In the genomic region with DNA sequence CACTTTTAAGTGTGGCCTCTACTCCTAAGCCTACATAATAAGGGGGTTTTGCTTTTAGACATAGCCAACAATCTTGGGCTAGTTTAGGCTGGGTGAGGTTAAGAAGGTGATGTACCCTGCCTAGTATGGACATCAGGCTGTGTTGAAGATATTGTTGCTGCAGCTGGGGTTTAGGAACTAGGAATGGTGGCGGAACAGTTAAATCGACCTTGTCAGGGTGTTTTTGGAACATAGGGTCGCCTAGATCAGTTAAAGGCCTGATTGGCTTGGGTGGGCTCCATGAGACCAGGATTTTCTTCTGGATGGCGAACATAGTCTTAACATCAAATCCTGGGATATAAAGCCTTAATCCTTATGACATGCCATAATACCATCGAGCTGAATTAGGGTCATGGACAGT, we compare ENCODE assay signal across 25 cellular contexts.
"Had no signal": no experiment of that assay in that cellular context is flagged by ENCODE, and none has a peak within 500 bp of the region (broad histone marks: within the 10 kb centered on the region; RNA-seq: fewer than 3 reads in every experiment).

No MANE protein-coding gene starts in this region.

- H2AFZ ChIP-seq: neural progenitor cell, parathyroid adenoma had no signal

- ATAC-seq: natural killer cell; psoas muscle; right cardiac atrium; right lobe of liver; stimulated activated effector memory CD8-positive, alpha-beta T cell treated with anti-CD3 and anti-CD28 coated beads, Interleukin-12 subunit alpha, Interleukin-12 subunit beta, amount 100 ng/mL, for 72 hours; stimulated activated naive B cell treated with anti-CD40 and anti-IgM and Interleukin-4, amounts not matched to agents 10 μg/mL and 1 μg/mL and 100 μg/mL, for 72 hours had no signal

- H3K4me3 ChIP-seq: neural progenitor cell, ovary, psoas muscle, right lobe of liver, sigmoid colon, stomach, thoracic aorta, thyroid gland, tibial nerve, upper lobe of left lung had no signal

- H3K79me2 ChIP-seq: parathyroid adenoma had no signal

- H3K27ac ChIP-seq: neural progenitor cell, ovary, parathyroid adenoma, psoas muscle, right lobe of liver, sigmoid colon, stomach, thoracic aorta, thyroid gland, tibial nerve, upper lobe of left lung had no signal

- H3K4me1 ChIP-seq: parathyroid adenoma, psoas muscle, right lobe of liver, sigmoid colon, thyroid gland, upper lobe of left lung had no signal

- H3K4me2 ChIP-seq: neural progenitor cell had no signal

- FAIRE-seq: small intestine, urothelium cell line had no signal

- H3K9me3 ChIP-seq: psoas muscle, right lobe of liver, thoracic aorta, thyroid gland had no signal

- H3K36me3 ChIP-seq: neural progenitor cell, ovary, right lobe of liver, sigmoid colon, stomach, thoracic aorta, thyroid gland, tibial nerve, upper lobe of left lung had no signal

- H3K27me3 ChIP-seq: ovary had no signal

- DNase-seq: natural killer cell; occipital lobe; ovary; posterior cingulate gyrus; psoas muscle; right cardiac atrium; right lobe of liver; sigmoid colon; small intestine; stimulated activated CD4-positive, alpha-beta T cell treated with anti-CD3 and anti-CD28 coated beads, Interleukin-15, amount 100 ng/mL, for 24 hours; stimulated activated CD4-positive, alpha-beta T cell treated with anti-CD3 and anti-CD28 coated beads, Interleukin-2, amount 100 ng/mL, for 24 hours; stimulated activated CD4-positive, alpha-beta T cell treated with anti-CD3 and anti-CD28 coated beads, Interleukin-2, amount 100 ng/mL, for 48 hours; stimulated activated CD4-positive, alpha-beta T cell treated with anti-CD3 and anti-CD28 coated beads, Interleukin-4, amount 100 ng/mL, for 24 hours; stimulated activated naive B cell treated with anti-CD40 and anti-IgM and Interleukin-4, amounts not matched to agents 10 μg/mL and 1 μg/mL and 100 μg/mL, for 72 hours; stimulated activated naive CD4-positive, alpha-beta T cell treated with Interleukin-2 at 50 U/mL for 16 hours; stomach; thyroid gland; trophoblast cell; upper lobe of left lung had no signal

- H3K9ac ChIP-seq: neural progenitor cell, parathyroid adenoma had no signal
